In the genomic region with DNA sequence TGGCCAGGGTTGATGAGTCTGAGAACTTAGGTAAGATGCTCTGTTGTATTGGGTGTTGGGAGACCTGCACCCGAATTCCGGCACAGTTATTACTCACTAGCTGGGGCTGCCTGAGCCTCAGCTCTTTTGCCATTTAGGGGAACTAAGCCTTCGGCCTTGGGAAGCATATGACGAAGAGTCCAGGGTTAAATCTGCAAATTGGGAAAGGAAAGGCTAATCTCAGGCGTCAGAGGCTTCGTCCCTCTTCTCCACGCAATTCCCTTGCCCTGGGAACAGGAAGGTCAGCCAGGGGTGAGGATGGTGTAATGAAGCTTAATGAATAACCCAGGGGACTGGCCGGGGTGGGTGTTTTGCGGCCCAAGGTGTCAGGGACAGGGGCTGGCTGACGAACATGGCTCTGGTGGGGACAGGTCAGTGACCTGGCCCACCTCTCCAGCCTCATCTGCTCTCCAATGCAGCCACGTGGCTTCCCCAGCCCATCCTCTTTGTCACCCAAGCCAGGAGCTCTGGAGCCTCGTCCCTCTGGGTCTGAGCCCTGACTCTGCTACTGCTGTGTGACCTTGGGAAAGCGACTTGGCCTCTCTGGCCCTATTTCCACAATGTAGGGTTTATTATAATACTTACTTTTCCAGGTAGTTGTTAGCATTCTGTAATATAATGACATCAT, we compare ENCODE assay signal across 1 cellular context.
TF ChIP-seq lines count a peak whose summit lies in the region.

No MANE protein-coding gene starts in this region.

TF ChIP-seq in HepG2, 621 proteins besides CTCF, POLR2A, EP300 and RAD21 (continued from another document and continues in another):
- TF ChIP-seq, protein P1, sequence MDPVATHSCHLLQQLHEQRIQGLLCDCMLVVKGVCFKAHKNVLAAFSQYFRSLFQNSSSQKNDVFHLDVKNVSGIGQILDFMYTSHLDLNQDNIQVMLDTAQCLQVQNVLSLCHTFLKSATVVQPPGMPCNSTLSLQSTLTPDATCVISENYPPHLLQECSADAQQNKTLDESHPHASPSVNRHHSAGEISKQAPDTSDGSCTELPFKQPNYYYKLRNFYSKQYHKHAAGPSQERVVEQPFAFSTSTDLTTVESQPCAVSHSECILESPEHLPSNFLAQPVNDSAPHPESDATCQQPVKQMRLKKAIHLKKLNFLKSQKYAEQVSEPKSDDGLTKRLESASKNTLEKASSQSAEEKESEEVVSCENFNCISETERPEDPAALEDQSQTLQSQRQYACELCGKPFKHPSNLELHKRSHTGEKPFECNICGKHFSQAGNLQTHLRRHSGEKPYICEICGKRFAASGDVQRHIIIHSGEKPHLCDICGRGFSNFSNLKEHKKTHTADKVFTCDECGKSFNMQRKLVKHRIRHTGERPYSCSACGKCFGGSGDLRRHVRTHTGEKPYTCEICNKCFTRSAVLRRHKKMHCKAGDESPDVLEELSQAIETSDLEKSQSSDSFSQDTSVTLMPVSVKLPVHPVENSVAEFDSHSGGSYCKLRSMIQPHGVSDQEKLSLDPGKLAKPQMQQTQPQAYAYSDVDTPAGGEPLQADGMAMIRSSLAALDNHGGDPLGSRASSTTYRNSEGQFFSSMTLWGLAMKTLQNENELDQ (CRISPR knock-in tag; IDR thresholded peaks at IDR 0.05; ENCODE audit: borderline replicate concordance): no peak
- no peak for TF ChIP-seq ZNF558 (CRISPR knock-in tag; IDR thresholded peaks at IDR 0.05; ENCODE audit: borderline replicate concordance)
- TF ChIP-seq, protein P2, sequence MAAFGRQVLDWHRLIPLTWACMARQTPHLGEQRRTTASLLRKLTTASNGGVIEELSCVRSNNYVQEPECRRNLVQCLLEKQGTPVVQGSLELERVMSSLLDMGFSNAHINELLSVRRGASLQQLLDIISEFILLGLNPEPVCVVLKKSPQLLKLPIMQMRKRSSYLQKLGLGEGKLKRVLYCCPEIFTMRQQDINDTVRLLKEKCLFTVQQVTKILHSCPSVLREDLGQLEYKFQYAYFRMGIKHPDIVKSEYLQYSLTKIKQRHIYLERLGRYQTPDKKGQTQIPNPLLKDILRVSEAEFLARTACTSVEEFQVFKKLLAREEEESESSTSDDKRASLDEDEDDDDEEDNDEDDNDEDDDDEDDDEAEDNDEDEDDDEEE (CRISPR knock-in tag; IDR thresholded peaks at IDR 0.05): no peak
- TF ChIP-seq, protein P3, sequence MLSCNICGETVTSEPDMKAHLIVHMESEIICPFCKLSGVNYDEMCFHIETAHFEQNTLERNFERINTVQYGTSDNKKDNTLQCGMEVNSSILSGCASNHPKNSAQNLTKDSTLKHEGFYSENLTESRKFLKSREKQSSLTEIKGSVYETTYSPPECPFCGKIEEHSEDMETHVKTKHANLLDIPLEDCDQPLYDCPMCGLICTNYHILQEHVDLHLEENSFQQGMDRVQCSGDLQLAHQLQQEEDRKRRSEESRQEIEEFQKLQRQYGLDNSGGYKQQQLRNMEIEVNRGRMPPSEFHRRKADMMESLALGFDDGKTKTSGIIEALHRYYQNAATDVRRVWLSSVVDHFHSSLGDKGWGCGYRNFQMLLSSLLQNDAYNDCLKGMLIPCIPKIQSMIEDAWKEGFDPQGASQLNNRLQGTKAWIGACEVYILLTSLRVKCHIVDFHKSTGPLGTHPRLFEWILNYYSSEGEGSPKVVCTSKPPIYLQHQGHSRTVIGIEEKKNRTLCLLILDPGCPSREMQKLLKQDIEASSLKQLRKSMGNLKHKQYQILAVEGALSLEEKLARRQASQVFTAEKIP (CRISPR knock-in tag; IDR thresholded peaks at IDR 0.05; ENCODE audit: borderline replicate concordance): no peak
- TF ChIP-seq MIXL1 (CRISPR knock-in tag; IDR thresholded peaks at IDR 0.05): no peak
- TF ChIP-seq HNF4G (IDR thresholded peaks at IDR 0.05; ENCODE audit: borderline replicate concordance, low read depth, low read length): no peak; the same call in 1 of the 2 replicates
- TF ChIP-seq HNF4G (CRISPR knock-in tag; IDR thresholded peaks at IDR 0.05; ENCODE audit: borderline replicate concordance, low read depth): no peak
- no peak for TF ChIP-seq GPN1 (CRISPR knock-in tag; IDR thresholded peaks at IDR 0.05; ENCODE audit: borderline replicate concordance)
- no peak for TF ChIP-seq CREB1 (IDR thresholded peaks at IDR 0.05)
- no peak for TF ChIP-seq CREB1 (CRISPR knock-in tag; IDR thresholded peaks at IDR 0.05)
- no peak for TF ChIP-seq NFE2L1 (CRISPR knock-in tag; IDR thresholded peaks at IDR 0.05; ENCODE audit: borderline replicate concordance)
- no peak for TF ChIP-seq ZBTB38 (CRISPR knock-in tag; IDR thresholded peaks at IDR 0.05)
- TF ChIP-seq, protein P4, sequence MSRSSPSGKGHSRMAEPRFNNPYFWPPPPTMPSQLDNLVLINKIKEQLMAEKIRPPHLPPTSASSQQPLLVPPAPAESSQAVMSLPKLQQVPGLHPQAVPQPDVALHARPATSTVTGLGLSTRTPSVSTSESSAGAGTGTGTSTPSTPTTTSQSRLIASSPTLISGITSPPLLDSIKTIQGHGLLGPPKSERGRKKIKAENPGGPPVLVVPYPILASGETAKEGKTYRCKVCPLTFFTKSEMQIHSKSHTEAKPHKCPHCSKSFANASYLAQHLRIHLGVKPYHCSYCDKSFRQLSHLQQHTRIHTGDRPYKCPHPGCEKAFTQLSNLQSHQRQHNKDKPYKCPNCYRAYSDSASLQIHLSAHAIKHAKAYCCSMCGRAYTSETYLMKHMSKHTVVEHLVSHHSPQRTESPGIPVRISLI (CRISPR knock-in tag; IDR thresholded peaks at IDR 0.05; ENCODE audit: borderline replicate concordance): no peak
- no peak for TF ChIP-seq REPIN1 (CRISPR knock-in tag; IDR thresholded peaks at IDR 0.05; ENCODE audit: borderline replicate concordance, low read depth)
- TF ChIP-seq BCL6 (CRISPR knock-in tag; IDR thresholded peaks at IDR 0.05): peak; percentile 76
- TF ChIP-seq, protein P5, sequence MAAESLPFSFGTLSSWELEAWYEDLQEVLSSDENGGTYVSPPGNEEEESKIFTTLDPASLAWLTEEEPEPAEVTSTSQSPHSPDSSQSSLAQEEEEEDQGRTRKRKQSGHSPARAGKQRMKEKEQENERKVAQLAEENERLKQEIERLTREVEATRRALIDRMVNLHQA (CRISPR knock-in tag; IDR thresholded peaks at IDR 0.05): no peak
- TF ChIP-seq EED (CRISPR knock-in tag; IDR thresholded peaks at IDR 0.05): no peak
- no peak for TF ChIP-seq ZNF891 (CRISPR knock-in tag; IDR thresholded peaks at IDR 0.05)
- no peak for TF ChIP-seq ZNF678 (CRISPR knock-in tag; IDR thresholded peaks at IDR 0.05)
- peak; percentile 92 for TF ChIP-seq NR2F6 (IDR thresholded peaks at IDR 0.05)
- peak; percentile 91 for TF ChIP-seq NR2F6 (CRISPR knock-in tag; IDR thresholded peaks at IDR 0.05)
- no peak for TF ChIP-seq CENPX (CRISPR knock-in tag; IDR thresholded peaks at IDR 0.05)
- TF ChIP-seq ZSCAN9 (CRISPR knock-in tag; IDR thresholded peaks at IDR 0.05; ENCODE audit: borderline replicate concordance): no peak
- TF ChIP-seq JUNB (CRISPR knock-in tag; IDR thresholded peaks at IDR 0.05; ENCODE audit: borderline replicate concordance): no peak
- TF ChIP-seq ZNF780A (CRISPR knock-in tag; IDR thresholded peaks at IDR 0.05): no peak
- peak; percentile 80; the same call in 1 of the 2 replicates for TF ChIP-seq ADNP (CRISPR knock-in tag; IDR thresholded peaks at IDR 0.05)
- TF ChIP-seq ZIK1 (CRISPR knock-in tag; IDR thresholded peaks at IDR 0.05; ENCODE audit: borderline replicate concordance, low read depth): no peak
- TF ChIP-seq ZMYM4 (CRISPR knock-in tag; IDR thresholded peaks at IDR 0.05): peak; percentile 36; the same call in 1 of the 2 replicates
- TF ChIP-seq FOSL2 (CRISPR knock-in tag; IDR thresholded peaks at IDR 0.05): peak; percentile 36; the same call in 1 of the 2 replicates
- TF ChIP-seq ZNF326 (CRISPR knock-in tag; IDR thresholded peaks at IDR 0.05; ENCODE audit: borderline replicate concordance): no peak
- no peak for TF ChIP-seq SETDB1 (CRISPR knock-in tag; IDR thresholded peaks at IDR 0.05; ENCODE audit: borderline replicate concordance)
- no peak for TF ChIP-seq ZNF652 (CRISPR knock-in tag; IDR thresholded peaks at IDR 0.05; ENCODE audit: borderline replicate concordance, low read depth)
- TF ChIP-seq SALL2 (CRISPR knock-in tag; IDR thresholded peaks at IDR 0.05): peak; percentile 40; the same call in 1 of the 2 replicates
- TF ChIP-seq, protein P6, sequence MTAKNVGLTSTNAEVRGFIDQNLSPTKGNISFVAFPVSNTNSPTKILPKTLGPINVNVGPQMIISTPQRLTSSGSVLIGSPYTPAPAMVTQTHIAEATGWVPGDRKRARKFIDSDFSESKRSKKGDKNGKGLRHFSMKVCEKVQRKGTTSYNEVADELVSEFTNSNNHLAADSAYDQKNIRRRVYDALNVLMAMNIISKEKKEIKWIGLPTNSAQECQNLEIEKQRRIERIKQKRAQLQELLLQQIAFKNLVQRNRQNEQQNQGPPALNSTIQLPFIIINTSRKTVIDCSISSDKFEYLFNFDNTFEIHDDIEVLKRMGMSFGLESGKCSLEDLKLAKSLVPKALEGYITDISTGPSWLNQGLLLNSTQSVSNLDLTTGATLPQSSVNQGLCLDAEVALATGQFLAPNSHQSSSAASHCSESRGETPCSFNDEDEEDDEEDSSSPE (CRISPR knock-in tag; IDR thresholded peaks at IDR 0.05): peak; percentile 26; the same call in 1 of the 2 replicates
- TF ChIP-seq GABPB1 (CRISPR knock-in tag; IDR thresholded peaks at IDR 0.05): peak; percentile 24; the same call in 1 of the 2 replicates
- 0 out of 2 replicates have a peak, but pooled peaks have one; percentile 30 for TF ChIP-seq HOXA5 (CRISPR knock-in tag; IDR thresholded peaks at IDR 0.05)
- no peak for TF ChIP-seq GABPA (IDR thresholded peaks at IDR 0.05; ENCODE audit: low read depth, low read length)
- TF ChIP-seq GABPA (CRISPR knock-in tag; IDR thresholded peaks at IDR 0.05; ENCODE audit: low read depth): no peak
- TF ChIP-seq ZNF549 (CRISPR knock-in tag; IDR thresholded peaks at IDR 0.05): no peak
- TF ChIP-seq, protein P7, sequence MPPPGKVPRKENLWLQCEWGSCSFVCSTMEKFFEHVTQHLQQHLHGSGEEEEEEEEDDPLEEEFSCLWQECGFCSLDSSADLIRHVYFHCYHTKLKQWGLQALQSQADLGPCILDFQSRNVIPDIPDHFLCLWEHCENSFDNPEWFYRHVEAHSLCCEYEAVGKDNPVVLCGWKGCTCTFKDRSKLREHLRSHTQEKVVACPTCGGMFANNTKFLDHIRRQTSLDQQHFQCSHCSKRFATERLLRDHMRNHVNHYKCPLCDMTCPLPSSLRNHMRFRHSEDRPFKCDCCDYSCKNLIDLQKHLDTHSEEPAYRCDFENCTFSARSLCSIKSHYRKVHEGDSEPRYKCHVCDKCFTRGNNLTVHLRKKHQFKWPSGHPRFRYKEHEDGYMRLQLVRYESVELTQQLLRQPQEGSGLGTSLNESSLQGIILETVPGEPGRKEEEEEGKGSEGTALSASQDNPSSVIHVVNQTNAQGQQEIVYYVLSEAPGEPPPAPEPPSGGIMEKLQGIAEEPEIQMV (CRISPR knock-in tag; IDR thresholded peaks at IDR 0.05; ENCODE audit: low read depth): no peak
- peak; percentile 32; the same call in 1 of the 2 replicates for TF ChIP-seq MEIS2 (CRISPR knock-in tag; IDR thresholded peaks at IDR 0.05)
- 0 out of 2 replicates have a peak, but pooled peaks have one; percentile 29 for TF ChIP-seq DPF2 (CRISPR knock-in tag; IDR thresholded peaks at IDR 0.05; ENCODE audit: borderline replicate concordance, low read depth)
- TF ChIP-seq, protein P8, sequence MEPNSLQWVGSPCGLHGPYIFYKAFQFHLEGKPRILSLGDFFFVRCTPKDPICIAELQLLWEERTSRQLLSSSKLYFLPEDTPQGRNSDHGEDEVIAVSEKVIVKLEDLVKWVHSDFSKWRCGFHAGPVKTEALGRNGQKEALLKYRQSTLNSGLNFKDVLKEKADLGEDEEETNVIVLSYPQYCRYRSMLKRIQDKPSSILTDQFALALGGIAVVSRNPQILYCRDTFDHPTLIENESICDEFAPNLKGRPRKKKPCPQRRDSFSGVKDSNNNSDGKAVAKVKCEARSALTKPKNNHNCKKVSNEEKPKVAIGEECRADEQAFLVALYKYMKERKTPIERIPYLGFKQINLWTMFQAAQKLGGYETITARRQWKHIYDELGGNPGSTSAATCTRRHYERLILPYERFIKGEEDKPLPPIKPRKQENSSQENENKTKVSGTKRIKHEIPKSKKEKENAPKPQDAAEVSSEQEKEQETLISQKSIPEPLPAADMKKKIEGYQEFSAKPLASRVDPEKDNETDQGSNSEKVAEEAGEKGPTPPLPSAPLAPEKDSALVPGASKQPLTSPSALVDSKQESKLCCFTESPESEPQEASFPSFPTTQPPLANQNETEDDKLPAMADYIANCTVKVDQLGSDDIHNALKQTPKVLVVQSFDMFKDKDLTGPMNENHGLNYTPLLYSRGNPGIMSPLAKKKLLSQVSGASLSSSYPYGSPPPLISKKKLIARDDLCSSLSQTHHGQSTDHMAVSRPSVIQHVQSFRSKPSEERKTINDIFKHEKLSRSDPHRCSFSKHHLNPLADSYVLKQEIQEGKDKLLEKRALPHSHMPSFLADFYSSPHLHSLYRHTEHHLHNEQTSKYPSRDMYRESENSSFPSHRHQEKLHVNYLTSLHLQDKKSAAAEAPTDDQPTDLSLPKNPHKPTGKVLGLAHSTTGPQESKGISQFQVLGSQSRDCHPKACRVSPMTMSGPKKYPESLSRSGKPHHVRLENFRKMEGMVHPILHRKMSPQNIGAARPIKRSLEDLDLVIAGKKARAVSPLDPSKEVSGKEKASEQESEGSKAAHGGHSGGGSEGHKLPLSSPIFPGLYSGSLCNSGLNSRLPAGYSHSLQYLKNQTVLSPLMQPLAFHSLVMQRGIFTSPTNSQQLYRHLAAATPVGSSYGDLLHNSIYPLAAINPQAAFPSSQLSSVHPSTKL (CRISPR knock-in tag; IDR thresholded peaks at IDR 0.05): peak; percentile 54; the same call in 1 of the 2 replicates
- peak; percentile 33; the same call in 1 of the 2 replicates for TF ChIP-seq ISL2 (CRISPR knock-in tag; IDR thresholded peaks at IDR 0.05)
- TF ChIP-seq, protein P9, sequence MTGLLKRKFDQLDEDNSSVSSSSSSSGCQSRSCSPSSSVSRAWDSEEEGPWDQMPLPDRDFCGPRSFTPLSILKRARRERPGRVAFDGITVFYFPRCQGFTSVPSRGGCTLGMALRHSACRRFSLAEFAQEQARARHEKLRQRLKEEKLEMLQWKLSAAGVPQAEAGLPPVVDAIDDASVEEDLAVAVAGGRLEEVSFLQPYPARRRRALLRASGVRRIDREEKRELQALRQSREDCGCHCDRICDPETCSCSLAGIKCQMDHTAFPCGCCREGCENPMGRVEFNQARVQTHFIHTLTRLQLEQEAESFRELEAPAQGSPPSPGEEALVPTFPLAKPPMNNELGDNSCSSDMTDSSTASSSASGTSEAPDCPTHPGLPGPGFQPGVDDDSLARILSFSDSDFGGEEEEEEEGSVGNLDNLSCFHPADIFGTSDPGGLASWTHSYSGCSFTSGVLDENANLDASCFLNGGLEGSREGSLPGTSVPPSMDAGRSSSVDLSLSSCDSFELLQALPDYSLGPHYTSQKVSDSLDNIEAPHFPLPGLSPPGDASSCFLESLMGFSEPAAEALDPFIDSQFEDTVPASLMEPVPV (CRISPR knock-in tag; IDR thresholded peaks at IDR 0.05): no peak
- TF ChIP-seq, protein P10, sequence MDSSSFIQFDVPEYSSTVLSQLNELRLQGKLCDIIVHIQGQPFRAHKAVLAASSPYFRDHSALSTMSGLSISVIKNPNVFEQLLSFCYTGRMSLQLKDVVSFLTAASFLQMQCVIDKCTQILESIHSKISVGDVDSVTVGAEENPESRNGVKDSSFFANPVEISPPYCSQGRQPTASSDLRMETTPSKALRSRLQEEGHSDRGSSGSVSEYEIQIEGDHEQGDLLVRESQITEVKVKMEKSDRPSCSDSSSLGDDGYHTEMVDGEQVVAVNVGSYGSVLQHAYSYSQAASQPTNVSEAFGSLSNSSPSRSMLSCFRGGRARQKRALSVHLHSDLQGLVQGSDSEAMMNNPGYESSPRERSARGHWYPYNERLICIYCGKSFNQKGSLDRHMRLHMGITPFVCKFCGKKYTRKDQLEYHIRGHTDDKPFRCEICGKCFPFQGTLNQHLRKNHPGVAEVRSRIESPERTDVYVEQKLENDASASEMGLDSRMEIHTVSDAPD (CRISPR knock-in tag; IDR thresholded peaks at IDR 0.05): no peak
- TF ChIP-seq CBX5 (CRISPR knock-in tag; IDR thresholded peaks at IDR 0.05; ENCODE audit: borderline replicate concordance): no peak
